ENCODE assay signal across 8 cellular contexts in genomic region chr22:22195265-22196017, GRCh38. TPM values are rescaled to one million over a fixed set of nuclear protein-coding genes. Genes with fewer than 3 reads are reported as not detected.
DNase-seq lines count a peak whose midpoint lies in the region; ATAC-seq, FAIRE-seq and TF ChIP-seq lines count a peak whose summit lies in the region.

No MANE protein-coding gene starts in this region.

- TF ChIP-seq CTCF in glutamatergic neuron (IDR thresholded peaks at IDR 0.05; ENCODE audit: partially characterized antibody, unreplicated experiment), result peak; percentile 91

- FAIRE-seq in RCC 7860 (lab: Jason Lieb, UNC), result no peak

- no peak overlapping the region for H3K27ac Mint-ChIP-seq in activated T-helper 17 cell treated with anti-CD3 and anti-CD28 coated beads, Interleukin-2, amount 50 U/mL, for 72 hours
- H3K27ac Mint-ChIP-seq in glutamatergic neuron (ENCODE audit: unreplicated experiment), result no peak overlapping the region

- peaks cover 13% of the 10 kb centered on the region for H3K27me3 Mint-ChIP-seq in activated T-helper 17 cell treated with anti-CD3 and anti-CD28 coated beads, Interleukin-2, amount 50 U/mL, for 72 hours
- peaks cover 13% of the 10 kb centered on the region for H3K27me3 Mint-ChIP-seq in glutamatergic neuron (ENCODE audit: unreplicated experiment)

- H3K4me3 Mint-ChIP-seq in activated T-helper 17 cell treated with anti-CD3 and anti-CD28 coated beads, Interleukin-2, amount 50 U/mL, for 72 hours, result no peak overlapping the region
- H3K4me3 Mint-ChIP-seq in glutamatergic neuron (ENCODE audit: unreplicated experiment), result no peak overlapping the region

- ATAC-seq in GM21515 (IDR thresholded peaks at IDR 0.05; ENCODE audit: unreplicated experiment) (peak; percentile 67), HG02973 (IDR thresholded peaks at IDR 0.05; ENCODE audit: unreplicated experiment) (no peak)
- ATAC-seq in activated T-helper 17 cell treated with anti-CD3 and anti-CD28 coated beads, Interleukin-2, amount 50 U/mL, for 72 hours (replicated peaks), result peak; percentile 92

- DNase-seq in DMS153 (lab: John Stamatoyannopoulos, UW) (peak; percentile 61), KG1 (lab: John Stamatoyannopoulos, UW) (peak; percentile 17), RCC 7860 (ENCODE audit: low spot score) (peak; percentile 49), glutamatergic neuron (peak; percentile 78), renal cortical epithelial cell (ENCODE audit: low read depth) (peak; percentile 73)

- no peaks in the 10 kb centered on the region for H3K4me1 Mint-ChIP-seq in activated T-helper 17 cell treated with anti-CD3 and anti-CD28 coated beads, Interleukin-2, amount 50 U/mL, for 72 hours
- H3K4me1 Mint-ChIP-seq in glutamatergic neuron (ENCODE audit: low read depth, unreplicated experiment), result peaks cover 5% of the 10 kb centered on the region

- no peaks in the 10 kb centered on the region for H3K9me3 Mint-ChIP-seq in activated T-helper 17 cell treated with anti-CD3 and anti-CD28 coated beads, Interleukin-2, amount 50 U/mL, for 72 hours
- peaks cover 3% of the 10 kb centered on the region for H3K9me3 Mint-ChIP-seq in glutamatergic neuron (ENCODE audit: unreplicated experiment)

- H3K36me3 Mint-ChIP-seq in activated T-helper 17 cell treated with anti-CD3 and anti-CD28 coated beads, Interleukin-2, amount 50 U/mL, for 72 hours (ENCODE audit: low read depth), result no peaks in the 10 kb centered on the region
- peaks cover 4% of the 10 kb centered on the region for H3K36me3 Mint-ChIP-seq in glutamatergic neuron (ENCODE audit: unreplicated experiment)

RNA-seq across cellular contexts. Expression of gene VPREB1, which starts 49.1 kb away (rescaled TPM):
- total RNA-seq in activated T-helper 17 cell treated with anti-CD3 and anti-CD28 coated beads, Interleukin-2, amount 50 U/mL, for 72 hours, result not detected
- total RNA-seq in glutamatergic neuron (ENCODE audit: unreplicated experiment), result not detected
- total RNA-seq in renal cortical epithelial cell, result not detected in 2 replicates

Comparison
In these comparisons a context has a peak if more than half of its experiments do, and no peak if none do; other contexts are left out.
1. DNase-seq: peak in every context shown above with its lines; median percentile 78 in glutamatergic neuron; 73 in renal cortical epithelial cell; 61 in DMS153; 49 in RCC 7860; 17 in KG1.